Comparison of ENCODE assay signal across 24 cellular contexts in the genomic region with DNA sequence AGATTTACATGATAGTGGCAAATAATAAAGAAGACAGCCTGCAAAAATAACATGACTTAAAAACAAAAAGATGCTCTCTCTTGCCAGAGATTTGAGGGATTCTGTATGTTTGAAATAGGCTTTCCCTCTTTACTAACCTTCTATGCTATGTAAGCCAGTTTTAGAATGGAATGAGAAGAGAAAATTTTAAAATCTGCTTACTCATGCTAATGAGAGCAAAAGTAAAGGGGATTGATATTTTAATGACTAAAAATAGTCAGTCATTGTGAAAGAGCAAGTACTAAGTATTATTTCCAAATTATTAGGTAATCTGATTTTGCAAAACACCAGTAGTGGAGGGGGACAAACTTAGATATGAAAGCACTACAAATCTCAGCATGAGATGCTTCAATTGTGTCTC.
DNase-seq lines count a peak whose midpoint lies in the region; ATAC-seq, FAIRE-seq and TF ChIP-seq lines count a peak whose summit lies in the region.
"Had no signal": no experiment of that assay in that cellular context is flagged by ENCODE, and none has a peak within 500 bp of the region (broad histone marks: within the 10 kb centered on the region; RNA-seq: fewer than 3 reads in every experiment).

No MANE protein-coding gene starts in this region.

- H3K27me3 Mint-ChIP-seq in CD4-positive, alpha-beta memory T cell, result no peaks in the 10 kb centered on the region
- no peaks in the 10 kb centered on the region for H3K27me3 Mint-ChIP-seq in activated T-helper 1 cell treated with anti-CD3 and anti-CD28 coated beads, Interleukin-12 subunit alpha, Interleukin-12 subunit beta, Interleukin-2, Interleukin-4 antibody, amounts not matched to agents 30 ng/mL and 10 ng/mL and 1 ng/mL, durations not matched to agents 14 hours and 24 hours and 36 hours (ENCODE audit: insufficient read depth)
- H3K27me3 Mint-ChIP-seq: B cell had no signal

- no peaks in the 10 kb centered on the region for H4K20me1 ChIP-seq in K562 (replicated peaks; ENCODE audit: control insufficient read depth, insufficient read depth, low read length)

- H3K27me3 ChIP-seq in HUES48 (ENCODE audit: control insufficient read depth, insufficient read depth, low read length) (no peaks in the 10 kb centered on the region), K562 (ENCODE audit: control insufficient read depth in 2 of 2, insufficient read depth in 2 of 2, low read length in 2 of 2) (no peaks in the 10 kb centered on the region), small intestine (ENCODE audit: control insufficient read depth in 2 of 2, insufficient read depth in 2 of 2, low read length in 2 of 2) (no peaks in the 10 kb centered on the region)
- H3K27me3 ChIP-seq in CD4-positive, alpha-beta memory T cell (ENCODE audit: insufficient read depth, low read length), result no peaks in the 10 kb centered on the region
- H3K27me3 ChIP-seq: MG63, SJCRH30 had no signal

- TF ChIP-seq EP300 in K562 (IDR thresholded peaks at IDR 0.05; ENCODE audit: low read length), result no peak

- intact Hi-C loops in K562 (cut with micrococcal nuclease), result no loop called here
- intact Hi-C loops in CD4-positive, alpha-beta memory T cell (cut with micrococcal nuclease), result no loop called here
- intact Hi-C loops in activated T-helper 1 cell treated with anti-CD3 and anti-CD28 coated beads, Interleukin-12 subunit alpha, Interleukin-12 subunit beta, Interleukin-2, Interleukin-4 antibody, amounts not matched to agents 30 ng/mL and 10 ng/mL and 1 ng/mL, durations not matched to agents 14 hours and 24 hours and 36 hours (cut with micrococcal nuclease), result no loop called here

- peaks cover 0 to 9% (median 2%) of the 10 kb centered on the region in 8 donors for H3K9me3 Mint-ChIP-seq in CD4-positive, alpha-beta memory T cell
- no peaks in the 10 kb centered on the region for H3K9me3 Mint-ChIP-seq in activated T-helper 1 cell treated with anti-CD3 and anti-CD28 coated beads, Interleukin-12 subunit alpha, Interleukin-12 subunit beta, Interleukin-2, Interleukin-4 antibody, amounts not matched to agents 30 ng/mL and 10 ng/mL and 1 ng/mL, durations not matched to agents 14 hours and 24 hours and 36 hours

- no peaks in the 10 kb centered on the region for H3K4me1 Mint-ChIP-seq in CD4-positive, alpha-beta memory T cell
- no peaks in the 10 kb centered on the region for H3K4me1 Mint-ChIP-seq in activated T-helper 1 cell treated with anti-CD3 and anti-CD28 coated beads, Interleukin-12 subunit alpha, Interleukin-12 subunit beta, Interleukin-2, Interleukin-4 antibody, amounts not matched to agents 30 ng/mL and 10 ng/mL and 1 ng/mL, durations not matched to agents 14 hours and 24 hours and 36 hours (ENCODE audit: low read depth)
- H3K4me1 Mint-ChIP-seq: B cell had no signal

- H3K9me3 ChIP-seq in HUES48 (ENCODE audit: control insufficient read depth, insufficient read depth, low read length) (no peaks in the 10 kb centered on the region), K562 (replicated peaks; ENCODE audit: control insufficient read depth, insufficient read depth, low read depth, low read length) (no peaks in the 10 kb centered on the region), small intestine (ENCODE audit: control insufficient read depth, low read depth) (peaks cover 1% of the 10 kb centered on the region)
- no peaks in the 10 kb centered on the region for H3K9me3 ChIP-seq in CD4-positive, alpha-beta memory T cell (ENCODE audit: control insufficient read depth in 1 of 2, low read length in 2 of 2)
- H3K9me3 ChIP-seq: MG63, SJCRH30 had no signal

- H3K4me2 ChIP-seq in K562 (ENCODE audit: insufficient read depth, low read length), result no peak overlapping the region

- no peak for ATAC-seq in K562
- ATAC-seq: HCT116, PC-3 had no signal

- TF ChIP-seq RAD21 in K562 (CRISPR knock-in tag; conservative IDR thresholded peaks at IDR 0.05 in 1 of 2, IDR thresholded peaks at IDR 0.05 in 1 of 2), result no peak

- no peak for FAIRE-seq in K562 (lab: Jason Lieb, UNC)
- FAIRE-seq in HTR-8/SVneo (lab: Jason Lieb, UNC), result no peak
- no peak for FAIRE-seq in small intestine (lab: Jason Lieb, UNC)
- FAIRE-seq: D721Med, G401.6 had no signal

- peaks cover 14% of the 10 kb centered on the region; the same call in 2 of the 3 replicates for H3K79me2 ChIP-seq in K562 (ENCODE audit: control insufficient read depth, insufficient read depth, low read length)

- CTCF ChIA-PET in K562 (lab: Yijun Ruan, JAX; ENCODE audit: low intra/inter-chr PET ratio), result no interaction called here
- CTCF ChIA-PET in CD4-positive, alpha-beta memory T cell (lab: Charles Lee; ENCODE audit: partially characterized antibody), result no interaction called here

- DNase-seq in K562 (ENCODE audit: extremely low read depth in 1 of 4, low spot score in 3 of 4) (no peak), fibroblast of the aortic adventitia (ENCODE audit: low read depth) (peak; percentile 8), HTR-8/SVneo (ENCODE audit: insufficient read length, low spot score) (no peak), small intestine (no peak)
- no peak for DNase-seq in CD4-positive, alpha-beta memory T cell
- DNase-seq in activated T-helper 1 cell treated with anti-CD3 and anti-CD28 coated beads, Interleukin-12 subunit alpha, Interleukin-12 subunit beta, Interleukin-2, Interleukin-4 antibody, amounts not matched to agents 30 ng/mL and 10 ng/mL and 1 ng/mL, durations not matched to agents 14 hours and 24 hours and 36 hours (ENCODE audit: low spot score), result no peak
- DNase-seq: GOT3; KBM-7; MG63; NCI-H1105 treated with DMSO at 0.1 percent for 48 hours; NCI-H146; NCI-H2029; NCI-H446 treated with DMSO at 0.1 percent for 48 hours; NCI-H526; NCI-H82; NK-92 treated with Interleukin-12 subunit alpha and Interleukin-12 subunit beta, amount 100 ng/mL, for 24 hours; PC-3; SJCRH30 had no signal

- POLR2A ChIA-PET in K562 (lab: Yijun Ruan, JAX), result no interaction called here
- POLR2A ChIA-PET in CD4-positive, alpha-beta memory T cell (lab: Charles Lee; ENCODE audit: partially characterized antibody), result no interaction called here

- BruUV-seq in K562 (replicated peaks; lab: Mats Ljungman, UMichigan), result no TSS peak

- H2AFZ ChIP-seq in K562 (ENCODE audit: low read depth, low read length), result no peak overlapping the region

- in situ Hi-C loops in K562 (cut with MboI), result no loop called here

- TF ChIP-seq POLR2A in K562 (conservative IDR thresholded peaks at IDR 0.05), result no peak

- H3K36me3 ChIP-seq in HUES48 (ENCODE audit: control insufficient read depth, insufficient read depth, low read length) (no peaks in the 10 kb centered on the region), K562 (ENCODE audit: control insufficient read depth, insufficient read depth, low read length) (no peaks in the 10 kb centered on the region), small intestine (ENCODE audit: control insufficient read depth in 2 of 2, insufficient read depth in 2 of 2, low read length in 2 of 2) (no peaks in the 10 kb centered on the region)
- H3K36me3 ChIP-seq in CD4-positive, alpha-beta memory T cell (ENCODE audit: insufficient read depth, low read length), result no peaks in the 10 kb centered on the region
- H3K36me3 ChIP-seq: MG63, SJCRH30 had no signal

- H3K4me1 ChIP-seq in HUES48 (ENCODE audit: control insufficient read depth, insufficient read depth, low read length) (peaks cover 59% of the 10 kb centered on the region), K562 (replicated peaks in 1 of 2; ENCODE audit: control insufficient read depth in 2 of 2, insufficient read depth in 2 of 2, low read length in 2 of 2) (peaks cover 0 to 5% of the 10 kb centered on the region in 2 experiments; a peak in 1 of 5 replicates), small intestine (ENCODE audit: control insufficient read depth in 2 of 2, insufficient read depth in 1 of 2, low read depth in 1 of 2, low read length in 1 of 2) (no peaks in the 10 kb centered on the region)
- H3K4me1 ChIP-seq in CD4-positive, alpha-beta memory T cell (ENCODE audit: insufficient read depth, low read length), result no peaks in the 10 kb centered on the region
- H3K4me1 ChIP-seq: SJCRH30 had no signal

- H3K9me1 ChIP-seq in K562 (ENCODE audit: control insufficient read depth, insufficient read depth, low read length), result no peaks in the 10 kb centered on the region

- H3K36me3 Mint-ChIP-seq in CD4-positive, alpha-beta memory T cell, result no peaks in the 10 kb centered on the region
- no peaks in the 10 kb centered on the region for H3K36me3 Mint-ChIP-seq in activated T-helper 1 cell treated with anti-CD3 and anti-CD28 coated beads, Interleukin-12 subunit alpha, Interleukin-12 subunit beta, Interleukin-2, Interleukin-4 antibody, amounts not matched to agents 30 ng/mL and 10 ng/mL and 1 ng/mL, durations not matched to agents 14 hours and 24 hours and 36 hours (ENCODE audit: low read depth)

- no peak for TF ChIP-seq CTCF in K562 (IDR thresholded peaks at IDR 0.05 in 2 of 3, conservative IDR thresholded peaks at IDR 0.05 in 1 of 3; ENCODE audit: insufficient read depth in 2 of 3, low read depth in 1 of 3, low read length in 3 of 3)
- no peak for TF ChIP-seq CTCF in fibroblast of the aortic adventitia (IDR thresholded peaks at IDR 0.05; ENCODE audit: insufficient read depth, low read length)

- H3K4me3 ChIP-seq in HUES48 (ENCODE audit: low read depth, low read length), result no peak overlapping the region
- H3K4me3 ChIP-seq in K562, result no peak overlapping the region
- H3K4me3 ChIP-seq in fibroblast of the aortic adventitia (ENCODE audit: low read depth, low read length), result no peak overlapping the region
- H3K4me3 ChIP-seq in CD4-positive, alpha-beta memory T cell (ENCODE audit: low read length in 2 of 2), result no peak overlapping the region
- no peak overlapping the region for H3K4me3 ChIP-seq in small intestine (ENCODE audit: low read depth in 1 of 2, low read length in 2 of 2)
- H3K4me3 ChIP-seq: MG63, SJCRH30 had no signal

- no peak overlapping the region for H3K4me3 Mint-ChIP-seq in CD4-positive, alpha-beta memory T cell
- no peak overlapping the region for H3K4me3 Mint-ChIP-seq in activated T-helper 1 cell treated with anti-CD3 and anti-CD28 coated beads, Interleukin-12 subunit alpha, Interleukin-12 subunit beta, Interleukin-2, Interleukin-4 antibody, amounts not matched to agents 30 ng/mL and 10 ng/mL and 1 ng/mL, durations not matched to agents 14 hours and 24 hours and 36 hours
- H3K4me3 Mint-ChIP-seq: B cell had no signal

- peak overlapping the region; percentile 34 for H3K27ac ChIP-seq in HUES48 (ENCODE audit: low read depth, low read length)
- no peak overlapping the region for H3K27ac ChIP-seq in K562 (ENCODE audit: extremely low read depth, low read depth, low read length)
- H3K27ac ChIP-seq in CD4-positive, alpha-beta memory T cell (ENCODE audit: low read depth, low read length), result no peak overlapping the region
- no peak overlapping the region for H3K27ac ChIP-seq in small intestine (ENCODE audit: low read depth in 1 of 2, low read length in 1 of 2)
- H3K27ac ChIP-seq: C4-2B, SJCRH30 had no signal

- H3K9ac ChIP-seq in HUES48 (ENCODE audit: low read depth, low read length), result no peak overlapping the region
- H3K9ac ChIP-seq in K562 (ENCODE audit: insufficient read depth in 1 of 2, low read depth in 2 of 2, low read length in 2 of 2), result no peak overlapping the region

- no peak overlapping the region for H3K27ac Mint-ChIP-seq in CD4-positive, alpha-beta memory T cell
- no peak overlapping the region for H3K27ac Mint-ChIP-seq in activated T-helper 1 cell treated with anti-CD3 and anti-CD28 coated beads, Interleukin-12 subunit alpha, Interleukin-12 subunit beta, Interleukin-2, Interleukin-4 antibody, amounts not matched to agents 30 ng/mL and 10 ng/mL and 1 ng/mL, durations not matched to agents 14 hours and 24 hours and 36 hours
- H3K27ac Mint-ChIP-seq: B cell had no signal
